Comparison of ENCODE assay signal across 30 cellular contexts in the genomic region with DNA sequence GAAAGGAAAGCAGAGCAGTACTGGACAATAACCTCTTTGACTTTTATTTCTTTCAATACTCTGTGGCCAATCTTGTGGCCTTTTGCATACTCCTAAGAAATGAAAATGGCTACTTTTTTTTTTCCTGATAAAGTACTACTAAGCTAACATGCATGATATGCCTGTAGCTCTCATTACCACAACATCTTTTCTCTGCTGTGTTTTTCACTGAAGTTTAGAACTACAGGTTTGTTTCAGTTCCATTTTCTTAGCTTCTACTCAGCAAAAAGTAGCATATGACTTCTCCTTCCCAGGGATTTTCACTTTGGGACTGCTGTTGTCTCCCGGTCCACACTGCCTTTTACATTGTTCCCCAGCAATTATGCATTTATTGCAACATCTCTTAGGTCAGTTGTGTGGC.
"Had no signal": no experiment of that assay in that cellular context is flagged by ENCODE, and none has a peak within 500 bp of the region (broad histone marks: within the 10 kb centered on the region; RNA-seq: fewer than 3 reads in every experiment).

No MANE protein-coding gene starts in this region.

- H3K36me3 ChIP-seq: SJCRH30 had no signal

- H3K27ac ChIP-seq: PC-9, RWPE1, SJCRH30, SK-N-MC had no signal

- H3K27me3 ChIP-seq: SJCRH30 had no signal

- ATAC-seq: Panc1, Right ventricle myocardium inferior, SK-N-SH treated with all-trans-retinoic acid at 6 μM for 48 hours, T-cell had no signal

- H3K4me2 ChIP-seq: PC-9 had no signal

- H3K4me1 ChIP-seq: SJCRH30 had no signal

- H3K4me3 ChIP-seq: PC-9, SJCRH30, SK-N-MC had no signal

- DNase-seq: Karpas-422, NCI-H1048, NCI-H1092 treated with DMSO at 0.1 percent for 48 hours, NCI-H1105 treated with DMSO at 0.1 percent for 48 hours, NCI-H1417, NCI-H1436, NCI-H146, NCI-H1694, NCI-H187, NCI-H1930, NCI-H2029 treated with DMSO at 0.1 percent for 48 hours, NCI-H2081 treated with DMSO at 0.1 percent for 48 hours, NCI-H2107, NCI-H2171, NCI-H226, NCI-H510A treated with DMSO at 0.1 percent for 48 hours, NCI-H524 treated with DMSO at 0.1 percent for 48 hours, NCI-H69, NCI-H748 treated with DMSO at 0.1 percent for 48 hours, NCI-H82, PC-9, SHP77, SIG-M5, SJCRH30, T-cell had no signal

- H2AFZ ChIP-seq: PC-9 had no signal

- H3K9me3 ChIP-seq: SJCRH30 had no signal
